1 cellular context compared by ENCODE assay signal in the genomic region with DNA sequence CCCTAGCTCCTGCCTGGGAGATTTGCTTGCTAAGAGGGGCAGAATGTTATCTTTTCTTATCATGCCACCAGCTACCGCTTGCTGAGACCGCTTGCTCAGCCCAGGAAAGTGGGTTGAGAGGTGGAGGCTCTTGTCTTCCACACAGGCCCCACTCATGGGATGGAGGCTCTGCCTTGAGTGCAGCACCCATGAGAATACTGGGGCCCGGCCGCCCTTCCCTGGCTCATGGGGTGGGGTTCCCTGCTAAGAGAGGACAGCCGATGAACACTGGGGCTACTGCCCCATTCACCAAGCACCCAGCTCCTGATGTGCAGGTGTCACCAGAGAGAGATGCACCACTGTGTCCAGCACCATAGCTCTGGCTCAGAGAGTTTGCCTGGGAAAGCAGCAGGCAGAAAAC.
TF ChIP-seq lines count a peak whose summit lies in the region.

No MANE protein-coding gene starts in this region.

TF ChIP-seq in HepG2, 621 proteins besides CTCF, POLR2A, EP300 and RAD21:
- TF ChIP-seq, protein P1, sequence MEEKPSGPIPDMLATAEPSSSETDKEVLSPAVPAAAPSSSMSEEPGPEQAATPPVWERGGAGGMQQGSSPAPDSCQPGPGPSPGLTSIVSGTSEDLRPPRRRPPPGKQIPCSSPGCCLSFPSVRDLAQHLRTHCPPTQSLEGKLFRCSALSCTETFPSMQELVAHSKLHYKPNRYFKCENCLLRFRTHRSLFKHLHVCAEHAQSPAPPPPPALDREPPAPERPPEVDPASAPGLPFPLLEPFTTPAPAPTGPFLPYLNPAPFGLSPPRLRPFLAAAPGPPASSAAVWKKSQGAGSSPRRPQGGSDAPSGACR (CRISPR knock-in tag; IDR thresholded peaks at IDR 0.05): no peak
- TF ChIP-seq ZNF160 (CRISPR knock-in tag; IDR thresholded peaks at IDR 0.05) (no peak), RFX1 (IDR thresholded peaks at IDR 0.05) (no peak), NFKB2 (CRISPR knock-in tag; IDR thresholded peaks at IDR 0.05; ENCODE audit: borderline replicate concordance) (no peak), ZNF33B (CRISPR knock-in tag; IDR thresholded peaks at IDR 0.05) (no peak), ZFYVE20 (CRISPR knock-in tag; IDR thresholded peaks at IDR 0.05; ENCODE audit: borderline replicate concordance, low read depth) (no peak)
